In the genomic region with DNA sequence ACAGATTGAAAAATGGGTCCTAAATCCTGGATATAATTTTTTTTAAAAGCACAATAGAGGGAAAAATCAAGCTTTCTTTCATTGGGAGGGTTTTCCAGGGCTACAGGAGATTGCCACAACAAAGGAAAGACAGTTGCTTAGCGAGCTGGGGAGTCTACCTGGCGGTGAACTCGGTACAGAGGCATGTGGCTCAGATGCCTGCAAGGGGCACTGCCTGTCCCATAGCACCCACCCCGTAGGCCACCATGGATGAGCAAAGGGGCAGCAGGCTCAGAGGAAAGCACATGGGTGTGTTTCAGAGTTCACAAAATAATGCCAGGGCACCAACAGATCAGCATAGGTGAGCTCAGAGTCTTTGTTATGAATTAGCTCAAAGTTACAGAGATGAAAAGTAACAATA, we compare ENCODE assay signal across 20 cellular contexts.
DNase-seq lines count a peak whose midpoint lies in the region; FAIRE-seq and TF ChIP-seq lines count a peak whose summit lies in the region.
"Had no signal": no experiment of that assay in that cellular context is flagged by ENCODE, and none has a peak within 500 bp of the region (broad histone marks: within the 10 kb centered on the region; RNA-seq: fewer than 3 reads in every experiment).

No MANE protein-coding gene starts in this region.

- H3K27me3 Mint-ChIP-seq in H9 (ENCODE audit: low read depth) (no peaks in the 10 kb centered on the region), brain (peaks cover under 1% of the 10 kb centered on the region), glutamatergic neuron (ENCODE audit: unreplicated experiment) (peaks cover 4% of the 10 kb centered on the region)
- H3K27me3 Mint-ChIP-seq: CD4-positive, CD25-positive, alpha-beta regulatory T cell; CD8-positive, alpha-beta memory T cell had no signal

- no peak overlapping the region for H2AK5ac ChIP-seq in H9 (ENCODE audit: insufficient read length, low read length)

- H3K9me3 Mint-ChIP-seq in H9, result peaks cover 0 to 5% of the 10 kb centered on the region in 2 experiments; a peak in 1 of 5 replicates
- peaks cover 3 to 11% (median 9%) of the 10 kb centered on the region in 5 experiments for H3K9me3 Mint-ChIP-seq in brain
- peaks cover 2% of the 10 kb centered on the region for H3K9me3 Mint-ChIP-seq in glutamatergic neuron (ENCODE audit: unreplicated experiment)
- H3K9me3 Mint-ChIP-seq: CD4-positive, CD25-positive, alpha-beta regulatory T cell; CD8-positive, alpha-beta memory T cell; HFFc6 had no signal

- H4K8ac ChIP-seq in H9 (replicated peaks; ENCODE audit: insufficient read length, low read depth, low read length), result no peak overlapping the region

- no CpG with 5 or more reads among the region's 4 CpGs for WGBS in H9 (ENCODE audit: extremely low coverage, insufficient read length, low lambda C conversion rate)

- no peak overlapping the region for H3K4me3 ChIP-seq in tibial artery

- H2BK12ac ChIP-seq in H9 (ENCODE audit: insufficient read length, low read depth, low read length), result no peak overlapping the region

- H3K27ac Mint-ChIP-seq in H9 (peak overlapping the region in 2 of 3 experiments; percentile 43 to 78; a peak in 3 of 7 replicates), brain (peak overlapping the region in 3 of 5 experiments; percentile 49 to 82 (median 68)), glutamatergic neuron (ENCODE audit: unreplicated experiment) (no peak overlapping the region)
- H3K27ac Mint-ChIP-seq: CD8-positive, alpha-beta memory T cell; HFFc6 had no signal

- peaks cover 0 to 9% (median 8%) of the 10 kb centered on the region in 3 donors for H3K36me3 ChIP-seq in tibial artery
- H3K36me3 ChIP-seq: BE2C had no signal

- no peak overlapping the region for H2BK20ac ChIP-seq in H9 (ENCODE audit: low read depth, low read length, poor library complexity, severe bottlenecking)

- H3K9ac ChIP-seq in H9 (ENCODE audit: extremely low read depth, insufficient read length, low read length), result no peak overlapping the region

- H3K36me3 Mint-ChIP-seq in H9 (ENCODE audit: insufficient read depth in 1 of 3, low read depth in 3 of 3) (peaks cover 11 to 44% (median 27%) of the 10 kb centered on the region in 3 experiments), brain (peaks cover 13% of the 10 kb centered on the region), glutamatergic neuron (ENCODE audit: unreplicated experiment) (peaks cover 18% of the 10 kb centered on the region)

- H3K79me1 ChIP-seq in H9 (ENCODE audit: insufficient read depth, low read depth, low read length, poor library complexity, severe bottlenecking), result peaks cover 3% of the 10 kb centered on the region

- H3K14ac ChIP-seq in H9 (ENCODE audit: insufficient read depth, low read length), result 0 out of 2 replicates have a peak overlapping the region, but pooled peaks have one; percentile 50

- no peak overlapping the region for H3T11ph ChIP-seq in H9 (ENCODE audit: low read length)

- no peak overlapping the region for H2BK5ac ChIP-seq in H9 (ENCODE audit: insufficient read length, low read length)

- no peak overlapping the region for H2BK15ac ChIP-seq in H9 (ENCODE audit: low read depth, low read length)

- H4K91ac ChIP-seq in H9 (ENCODE audit: insufficient read length, low read depth, low read length), result no peak overlapping the region

- DNase-seq in D721Med (ENCODE audit: insufficient read length, low spot score) (no peak), H9 (no peak), glutamatergic neuron (no peak), tibial artery (no peak), cerebellum (ENCODE audit: low spot score) (no peak)
- DNase-seq: ACHN; BE2C; C1 segment of cervical spinal cord; CD4-positive, CD25-positive, alpha-beta regulatory T cell; CD8-positive, alpha-beta memory T cell; COR-L47; DMS153; DMS79; GDM1; HFFc6; KG1 had no signal

- H3K4me3 Mint-ChIP-seq in H9 (no peak overlapping the region), brain (no peak overlapping the region), glutamatergic neuron (ENCODE audit: unreplicated experiment) (no peak overlapping the region)
- H3K4me3 Mint-ChIP-seq: CD4-positive, CD25-positive, alpha-beta regulatory T cell; CD8-positive, alpha-beta memory T cell; HFFc6 had no signal

- intact Hi-C loops in tibial artery (cut with DNase I; ENCODE audit: low total_unique reads), result no loop called here

- H3K56ac ChIP-seq in H9 (ENCODE audit: insufficient read length, low read depth, low read length), result no peak overlapping the region

- H3K9me3 ChIP-seq in H9 (ENCODE audit: control insufficient read depth, low read depth, low read length) (peaks cover 4% of the 10 kb centered on the region), tibial artery (no peaks in the 10 kb centered on the region)
- H3K9me3 ChIP-seq: BE2C had no signal

- TF ChIP-seq CTCF in D721Med (IDR thresholded peaks at IDR 0.05; ENCODE audit: insufficient read depth, missing control alignments) (no peak), H9 (conservative IDR thresholded peaks at IDR 0.05) (no peak), brain (conservative IDR thresholded peaks at IDR 0.05) (no peak), glutamatergic neuron (IDR thresholded peaks at IDR 0.05; ENCODE audit: partially characterized antibody, unreplicated experiment) (no peak), tibial artery (IDR thresholded peaks at IDR 0.05) (no peak)

- peak; percentile 29 for FAIRE-seq in D721Med (lab: Jason Lieb, UNC)
- FAIRE-seq: A204.1, H54, HepG2 had no signal

- H3K23me2 ChIP-seq in H9 (ENCODE audit: insufficient read length, low read depth, low read length, poor library complexity, severe bottlenecking), result no peaks in the 10 kb centered on the region

- H3K18ac ChIP-seq in H9 (ENCODE audit: insufficient read length, low read depth, low read length), result peak overlapping the region; percentile 17

- H3K4me1 Mint-ChIP-seq in H9 (peaks cover 0 to 11% of the 10 kb centered on the region in 2 experiments; a peak in 3 of 4 replicates), brain (peaks cover 18% of the 10 kb centered on the region), glutamatergic neuron (ENCODE audit: low read depth, unreplicated experiment) (peaks cover 8% of the 10 kb centered on the region)

- H3K4me2 ChIP-seq in H9 (ENCODE audit: insufficient read depth, insufficient read length, low read length), result no peak overlapping the region

- H3K27ac ChIP-seq in H9 (ENCODE audit: insufficient read length, low read depth, low read length) (no peak overlapping the region), tibial artery (no peak overlapping the region)

- peaks cover 2% of the 10 kb centered on the region; the same call in 1 of the 2 replicates for H3K79me2 ChIP-seq in H9 (ENCODE audit: insufficient read depth, low read length)

- no peak overlapping the region for H2AFZ ChIP-seq in H9 (ENCODE audit: low read length)

- H3K4ac ChIP-seq in H9 (ENCODE audit: low read depth, low read length), result no peak overlapping the region

- H4K20me1 ChIP-seq in H9 (ENCODE audit: control insufficient read depth, insufficient read depth, insufficient read length), result no peaks in the 10 kb centered on the region

- H3K4me1 ChIP-seq in H9 (ENCODE audit: insufficient read depth, low read length) (no peaks in the 10 kb centered on the region), tibial artery (no peaks in the 10 kb centered on the region)
- H3K4me1 ChIP-seq: BE2C had no signal

- no peaks in the 10 kb centered on the region for H3K27me3 ChIP-seq in H9 (ENCODE audit: insufficient read depth, low read length)
- no peaks in the 10 kb centered on the region for H3K27me3 ChIP-seq in tibial artery
- H3K27me3 ChIP-seq: BE2C had no signal

- H4K5ac ChIP-seq in H9 (ENCODE audit: insufficient read length, low read depth, low read length), result no peak overlapping the region

- no peak overlapping the region for H3K23ac ChIP-seq in H9 (ENCODE audit: insufficient read length, low read depth, low read length)

- H2BK120ac ChIP-seq in H9 (ENCODE audit: low read depth, low read length, poor library complexity, severe bottlenecking), result no peak overlapping the region
